Comparison of ENCODE assay signal across 20 cellular contexts in genomic region chr12:3947781-3948180, GRCh38.
DNase-seq lines count a peak whose midpoint lies in the region; ATAC-seq and TF ChIP-seq lines count a peak whose summit lies in the region.
"Had no signal": no experiment of that assay in that cellular context is flagged by ENCODE, and none has a peak within 500 bp of the region (broad histone marks: within the 10 kb centered on the region; RNA-seq: fewer than 3 reads in every experiment).

No MANE protein-coding gene starts in this region.

- H3K4me3 ChIP-seq in A673 (ENCODE audit: low read depth, low read length, poor library complexity, severe bottlenecking) (no peak overlapping the region), GM23338 (no peak overlapping the region)
- H3K4me3 ChIP-seq: breast epithelium, spleen, upper lobe of left lung had no signal

- TF ChIP-seq CTCF in A673 (conservative IDR thresholded peaks at IDR 0.05; ENCODE audit: low read depth, low read length) (no peak), CD14-positive monocyte (IDR thresholded peaks at IDR 0.05) (no peak), GM23338 (conservative IDR thresholded peaks at IDR 0.05; ENCODE audit: low read depth in 2 of 2) (no peak)

- 0 out of 2 replicates have a peak, but pooled peaks cover 3% of the 10 kb centered on the region for H3F3A ChIP-seq in GM23338 (replicated peaks; ENCODE audit: low read depth)

- H3K9me3 ChIP-seq in A673 (ENCODE audit: low read depth, low read length, poor library complexity, severe bottlenecking) (no peaks in the 10 kb centered on the region), T-helper 17 cell (ENCODE audit: control insufficient read depth, low read length, poor library complexity, severe bottlenecking) (no peaks in the 10 kb centered on the region)
- H3K9me3 ChIP-seq: breast epithelium, spleen, upper lobe of left lung had no signal

- H3K4me1 ChIP-seq in A673 (ENCODE audit: insufficient read depth, low read length, poor library complexity, severe bottlenecking) (no peaks in the 10 kb centered on the region), GM23338 (ENCODE audit: insufficient read depth) (peaks cover 28% of the 10 kb centered on the region)
- H3K4me1 ChIP-seq: breast epithelium had no signal

- no peaks in the 10 kb centered on the region for H4K20me1 ChIP-seq in GM23338 (replicated peaks; ENCODE audit: insufficient read depth)

- H2AFZ ChIP-seq in GM23338 = no peak overlapping the region

- H3K4me1 Mint-ChIP-seq in CD14-positive monocyte = peaks cover 24% of the 10 kb centered on the region
- peaks cover 40% of the 10 kb centered on the region for H3K4me1 Mint-ChIP-seq in T-helper 17 cell
- H3K4me1 Mint-ChIP-seq in GM23338 = peaks cover 35% of the 10 kb centered on the region

- H3K27me3 Mint-ChIP-seq in CD14-positive monocyte (ENCODE audit: low read depth in 3 of 3) (peaks cover 0 to 3% (median 1%) of the 10 kb centered on the region in 3 donors), T-helper 17 cell (no peaks in the 10 kb centered on the region), GM23338 (ENCODE audit: insufficient read depth, low read depth, poor library complexity) (peaks cover 8% of the 10 kb centered on the region)

- H3K27ac ChIP-seq in A673 (ENCODE audit: low read depth, low read length, poor library complexity, severe bottlenecking) (no peak overlapping the region), GM23338 (ENCODE audit: low read depth) (no peak overlapping the region)
- H3K27ac ChIP-seq: breast epithelium, upper lobe of left lung had no signal

- no peak overlapping the region for H3K4me2 ChIP-seq in GM23338

- H3K36me3 ChIP-seq in A673 (ENCODE audit: insufficient read depth, low read length, poor library complexity, severe bottlenecking) (no peaks in the 10 kb centered on the region), GM23338 (ENCODE audit: insufficient read depth) (no peaks in the 10 kb centered on the region)
- H3K36me3 ChIP-seq: breast epithelium, spleen, upper lobe of left lung had no signal

- peak; percentile 19 for DNase-seq in A673 (ENCODE audit: low spot score)
- no peak for DNase-seq in CD14-positive monocyte (ENCODE audit: low spot score)
- DNase-seq in T-helper 17 cell = no peak
- peak; percentile 76 for DNase-seq in central memory CD4-positive, alpha-beta T cell
- no peak for DNase-seq in GF-D8 (lab: John Stamatoyannopoulos, UW)
- no peak for DNase-seq in GM23338 (ENCODE audit: low spot score)
- DNase-seq: activated CD4-positive, CD25-positive, alpha-beta regulatory T cell; Calu3; dermis blood vessel endothelial cell; EL; NCI-H1105; NCI-H2107; NCI-H510A treated with DMSO at 0.1 percent for 48 hours; nucleus accumbens; spleen; stimulated activated CD4-positive, alpha-beta T cell treated with anti-CD3 and anti-CD28 coated beads, Interleukin-4, amount 100 ng/mL, for 24 hours; T1000; upper lobe of left lung had no signal

- no peaks in the 10 kb centered on the region for H3K27me3 ChIP-seq in A673 (replicated peaks; ENCODE audit: insufficient read depth, low read depth, low read length, poor library complexity)
- peaks cover 36% of the 10 kb centered on the region for H3K27me3 ChIP-seq in GM23338 (ENCODE audit: insufficient read depth)
- H3K27me3 ChIP-seq: breast epithelium, spleen, upper lobe of left lung had no signal

- peaks cover 4% of the 10 kb centered on the region; the same call in 1 of the 2 replicates for H3K9me2 ChIP-seq in GM23338 (ENCODE audit: insufficient read depth)

- ATAC-seq in T-helper 17 cell = peak; percentile 84
- no peak for ATAC-seq in HG03460 (IDR thresholded peaks at IDR 0.05; ENCODE audit: unreplicated experiment)
- no peak for ATAC-seq in GM23338

- CTCF ChIA-PET in A673 (lab: Charles Lee) = no interaction called here

- no TSS peak for BruUV-seq in A673 (replicated peaks; lab: Mats Ljungman, UMichigan)

- H3K36me3 Mint-ChIP-seq in CD14-positive monocyte = peaks cover 0 to 6% of the 10 kb centered on the region in 2 donors
- H3K36me3 Mint-ChIP-seq in T-helper 17 cell (ENCODE audit: low read depth) = peaks cover 9% of the 10 kb centered on the region
- H3K36me3 Mint-ChIP-seq in GM23338 (ENCODE audit: low read depth) = no peaks in the 10 kb centered on the region

- H3K79me2 ChIP-seq in GM23338 (replicated peaks; ENCODE audit: insufficient read depth) = no peaks in the 10 kb centered on the region

- H3K9me3 Mint-ChIP-seq in CD14-positive monocyte = peaks cover 0 to 10% (median 1%) of the 10 kb centered on the region in 7 donors
- H3K9me3 Mint-ChIP-seq in GM23338 = 0 out of 3 replicates have a peak, but pooled peaks cover 2% of the 10 kb centered on the region

- POLR2A ChIA-PET in A673 (lab: Charles Lee; ENCODE audit: low non-redundant PET) = no interaction called here

- H3K4me3 Mint-ChIP-seq in CD14-positive monocyte (peak overlapping the region in 1 of 2 donors; percentile 66), T-helper 17 cell (no peak overlapping the region), GM23338 (no peak overlapping the region)

- intact Hi-C loops in A673 (cut with micrococcal nuclease; ENCODE audit: unreplicated experiment) (no loop called here), CD14-positive monocyte (cut with micrococcal nuclease) (loop anchor here in 1 of 2 donors (10.0 kb wide), 1 partner anchor 53 kb away; no protein-coding TSS in a partner anchor)

- H3K27ac Mint-ChIP-seq in CD14-positive monocyte = peak overlapping the region; percentile 70 to 88 (median 77)
- H3K27ac Mint-ChIP-seq in T-helper 17 cell = peak overlapping the region; percentile 94
- no peak overlapping the region for H3K27ac Mint-ChIP-seq in GM23338

TF ChIP-seq in GM23338, 12 proteins besides CTCF, POLR2A, EP300 and RAD21:
- TF ChIP-seq CREB1 (CRISPR knock-in tag; IDR thresholded peaks at IDR 0.05; ENCODE audit: low read depth) (no peak), ZNF462 (CRISPR knock-in tag; IDR thresholded peaks at IDR 0.05) (no peak), JUNB (IDR thresholded peaks at IDR 0.05; ENCODE audit: unreplicated experiment) (no peak), POLR2AphosphoS5 (IDR thresholded peaks at IDR 0.05; ENCODE audit: low read depth) (no peak), ZNF114 (CRISPR knock-in tag; IDR thresholded peaks at IDR 0.05) (no peak), ZNF331 (CRISPR knock-in tag; IDR thresholded peaks at IDR 0.05; ENCODE audit: low read depth) (no peak), STAT1 (IDR thresholded peaks at IDR 0.05; ENCODE audit: unreplicated experiment) (no peak)

Comparison
In these comparisons a context has a peak if more than half of its experiments do, and no peak if none do; other contexts are left out.
1. DNase-seq: peak in A673 (single experiment) and central memory CD4-positive, alpha-beta T cell (single experiment); none in CD14-positive monocyte (single experiment), T-helper 17 cell (0 of 3), GF-D8 (single experiment) and GM23338 (single experiment).